1 cellular context compared by ENCODE assay signal in genomic region chr1:206052919-206053534, GRCh38.
A peak's percentile ranks its signal among the peaks of the same experiment; 100 is the strongest.
TF ChIP-seq lines count a peak whose summit lies in the region.
"Not testable (repeated sequence)": the region's sequence is repeated elsewhere in the genome, so short reads cannot be mapped to it uniquely, and the experiment has no call there.

TSS of gene RHEX (plus strand) at chr1:206053173. CDS start at chr1:206097829, 44,656 bp downstream.

TF ChIP-seq in HepG2, 621 proteins besides CTCF, POLR2A, EP300 and RAD21 (continued from another document and continues in another):
- peak; percentile 81 for TF ChIP-seq HNF1B (CRISPR knock-in tag; IDR thresholded peaks at IDR 0.05)
- TF ChIP-seq ZSCAN21 (CRISPR knock-in tag; IDR thresholded peaks at IDR 0.05; ENCODE audit: borderline replicate concordance), result peak; percentile 47; the same call in 1 of the 2 replicates
- TF ChIP-seq FOXA3 (CRISPR knock-in tag; IDR thresholded peaks at IDR 0.05), result peak; percentile 53
- peak; percentile 74 for TF ChIP-seq ELF3 (CRISPR knock-in tag; IDR thresholded peaks at IDR 0.05)
- TF ChIP-seq MED1 (CRISPR knock-in tag; IDR thresholded peaks at IDR 0.05), result peak; percentile 55; the same call in 1 of the 2 replicates
- peak; percentile 49; the same call in 1 of the 2 replicates for TF ChIP-seq ZNF792 (CRISPR knock-in tag; IDR thresholded peaks at IDR 0.05)
- TF ChIP-seq ZMYM4 (CRISPR knock-in tag; IDR thresholded peaks at IDR 0.05), result peak; percentile 66; the same call in 1 of the 2 replicates
- not testable (repeated sequence) for TF ChIP-seq HNF1A (IDR thresholded peaks at IDR 0.05; ENCODE audit: low read depth); SOX6 (IDR thresholded peaks at IDR 0.05); NR2F6 (IDR thresholded peaks at IDR 0.05)
- peak; percentile 35; the same call in 1 of the 2 replicates for TF ChIP-seq HNF1A (CRISPR knock-in tag; IDR thresholded peaks at IDR 0.05; ENCODE audit: borderline replicate concordance)
- TF ChIP-seq SOX6 (CRISPR knock-in tag; IDR thresholded peaks at IDR 0.05), result peak; percentile 23
- TF ChIP-seq NRL (CRISPR knock-in tag; IDR thresholded peaks at IDR 0.05; ENCODE audit: borderline replicate concordance), result peak; percentile 58
- TF ChIP-seq KMT2B (CRISPR knock-in tag; IDR thresholded peaks at IDR 0.05), result peak; percentile 76
- peak; percentile 57; the same call in 1 of the 2 replicates for TF ChIP-seq KDM2A (CRISPR knock-in tag; IDR thresholded peaks at IDR 0.05; ENCODE audit: borderline replicate concordance, low read depth)
- peak; percentile 83 for TF ChIP-seq NFYB (CRISPR knock-in tag; IDR thresholded peaks at IDR 0.05)
- peak; percentile 75; the same call in 1 of the 2 replicates for TF ChIP-seq HDAC2 (CRISPR knock-in tag; IDR thresholded peaks at IDR 0.05)
- TF ChIP-seq CREB1 (IDR thresholded peaks at IDR 0.05), result peak; percentile 39; the same call in 1 of the 2 replicates
- TF ChIP-seq CREB1 (CRISPR knock-in tag; IDR thresholded peaks at IDR 0.05), result peak; percentile 46; the same call in 1 of the 2 replicates
- peak; percentile 32; the same call in 1 of the 2 replicates for TF ChIP-seq MEF2D (CRISPR knock-in tag; IDR thresholded peaks at IDR 0.05)
- TF ChIP-seq MXI1 (IDR thresholded peaks at IDR 0.05; ENCODE audit: borderline replicate concordance, low read depth, low read length), result peak; percentile 36; the same call in 1 of the 3 replicates
- 0 out of 2 replicates have a peak, but pooled peaks have one; percentile 65 for TF ChIP-seq HIVEP1 (CRISPR knock-in tag; IDR thresholded peaks at IDR 0.05)
- TF ChIP-seq ZNF34 (CRISPR knock-in tag; IDR thresholded peaks at IDR 0.05; ENCODE audit: borderline replicate concordance), result peak; percentile 48; the same call in 1 of the 2 replicates
- 0 out of 2 replicates have a peak, but pooled peaks have one; percentile 32 for TF ChIP-seq BCL6 (CRISPR knock-in tag; IDR thresholded peaks at IDR 0.05)
- TF ChIP-seq MXD4 (CRISPR knock-in tag; IDR thresholded peaks at IDR 0.05), result peak; percentile 41; the same call in 1 of the 2 replicates
- TF ChIP-seq ZNF274 (CRISPR knock-in tag; IDR thresholded peaks at IDR 0.05), result peak; percentile 91; the same call in 1 of the 2 replicates
- 0 out of 2 replicates have a peak, but pooled peaks have one; percentile 22 for TF ChIP-seq IKZF5 (CRISPR knock-in tag; IDR thresholded peaks at IDR 0.05)
- TF ChIP-seq NFKB2 (CRISPR knock-in tag; IDR thresholded peaks at IDR 0.05; ENCODE audit: borderline replicate concordance), result peak; percentile 77; the same call in 1 of the 2 replicates
- 0 out of 2 replicates have a peak, but pooled peaks have one; percentile 59 for TF ChIP-seq ZNF296 (CRISPR knock-in tag; conservative IDR thresholded peaks at IDR 0.05)
- TF ChIP-seq UBTF (CRISPR knock-in tag; IDR thresholded peaks at IDR 0.05), result peak; percentile 96
- 0 out of 2 replicates have a peak, but pooled peaks have one; percentile 28 for TF ChIP-seq KDM3A (CRISPR knock-in tag; IDR thresholded peaks at IDR 0.05; ENCODE audit: low read depth)
- TF ChIP-seq ZMAT3 (CRISPR knock-in tag; conservative IDR thresholded peaks at IDR 0.05), result peak; percentile 52; the same call in 1 of the 2 replicates
- peak; percentile 63 for TF ChIP-seq HNF4A (CRISPR knock-in tag; IDR thresholded peaks at IDR 0.05)
- peak in 1 of 2 experiments; percentile 65; a peak in 1 of 4 replicates for TF ChIP-seq HMGXB4 (CRISPR knock-in tag; IDR thresholded peaks at IDR 0.05; ENCODE audit: borderline replicate concordance in 1 of 2, low read depth in 1 of 2)
- TF ChIP-seq ZNF574 (CRISPR knock-in tag; IDR thresholded peaks at IDR 0.05), result peak; percentile 63; the same call in 1 of the 2 replicates
- TF ChIP-seq ZNF501 (CRISPR knock-in tag; IDR thresholded peaks at IDR 0.05), result peak; percentile 88
- 0 out of 2 replicates have a peak, but pooled peaks have one; percentile 41 for TF ChIP-seq ZBTB46 (CRISPR knock-in tag; IDR thresholded peaks at IDR 0.05; ENCODE audit: borderline replicate concordance)
- peak; percentile 83; the same call in 1 of the 2 replicates for TF ChIP-seq KDM5B (CRISPR knock-in tag; IDR thresholded peaks at IDR 0.05; ENCODE audit: borderline replicate concordance)
- TF ChIP-seq ARNT (IDR thresholded peaks at IDR 0.05), result peak; percentile 65; the same call in 1 of the 2 replicates
- peak; percentile 60; the same call in 1 of the 2 replicates for TF ChIP-seq KAT8 (CRISPR knock-in tag; IDR thresholded peaks at IDR 0.05)
- 0 out of 2 replicates have a peak, but pooled peaks have one; percentile 10 for TF ChIP-seq ZNF362 (CRISPR knock-in tag; IDR thresholded peaks at IDR 0.05; ENCODE audit: borderline replicate concordance)
- 0 out of 2 replicates have a peak, but pooled peaks have one; percentile 16 for TF ChIP-seq NR2F6 (CRISPR knock-in tag; IDR thresholded peaks at IDR 0.05)
- peak; percentile 84 for TF ChIP-seq ZNF430 (CRISPR knock-in tag; IDR thresholded peaks at IDR 0.05)
- TF ChIP-seq ZNF263 (CRISPR knock-in tag; IDR thresholded peaks at IDR 0.05), result peak; percentile 95
- 0 out of 2 replicates have a peak, but pooled peaks have one; percentile 45 for TF ChIP-seq ZNF816 (CRISPR knock-in tag; IDR thresholded peaks at IDR 0.05; ENCODE audit: borderline replicate concordance)
